Comparison of ENCODE assay signal across 11 cellular contexts in the genomic region with DNA sequence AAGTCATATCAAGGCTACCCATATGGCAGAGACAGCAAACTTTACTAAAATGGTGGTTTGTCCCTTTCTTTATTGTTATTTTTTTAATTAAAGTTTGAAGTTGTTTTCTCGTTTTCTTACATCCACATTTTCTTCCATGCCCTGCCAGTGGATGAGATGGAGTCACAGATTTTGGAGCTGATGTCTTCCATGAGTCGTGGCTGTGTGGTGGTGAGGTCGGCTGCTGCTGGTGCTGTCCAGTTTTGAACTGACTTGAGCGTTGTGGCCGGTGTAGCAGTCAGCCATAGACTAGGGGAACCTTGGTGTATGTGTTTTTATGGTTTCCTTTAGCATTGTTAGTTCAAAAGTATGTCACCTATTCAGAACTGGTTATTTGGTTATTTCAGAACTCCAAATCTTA.
A peak's percentile ranks its signal among the peaks of the same experiment; 100 is the strongest.
DNase-seq lines count a peak whose midpoint lies in the region; TF ChIP-seq lines count a peak whose summit lies in the region.
"Had no signal": no experiment of that assay in that cellular context is flagged by ENCODE, and none has a peak within 500 bp of the region (broad histone marks: within the 10 kb centered on the region; RNA-seq: fewer than 3 reads in every experiment).

No MANE protein-coding gene starts in this region.

- no peak for TF ChIP-seq CTCF in HEK293 (tag by site-specific recombination; IDR thresholded peaks at IDR 0.05)
- no peak for TF ChIP-seq CTCF in fibroblast of mammary gland (conservative IDR thresholded peaks at IDR 0.05; ENCODE audit: control insufficient read depth, insufficient read depth, low read depth, low read length)

- no peaks in the 10 kb centered on the region for H3K9me3 ChIP-seq in HEK293 (ENCODE audit: control insufficient read depth, insufficient read depth, low read depth, low read length)

- CTCF ChIA-PET in HEK293 (lab: Yijun Ruan, JAX): no interaction called here

- peak; percentile 28 for DNase-seq in AG08395 (ENCODE audit: low spot score)
- peak; percentile 41 for DNase-seq in EH (ENCODE audit: low read depth)
- DNase-seq in fibroblast of mammary gland (ENCODE audit: low read depth): peak; percentile 43
- no peak for DNase-seq in NCI-H345 treated with DMSO at 0.1 percent for 48 hours (lab: John Stamatoyannopoulos, UW; ENCODE audit: unreplicated experiment)
- DNase-seq in NK-92 (lab: John Stamatoyannopoulos, UW; ENCODE audit: unreplicated experiment): no peak
- DNase-seq in NCI-H2227 (lab: John Stamatoyannopoulos, UW; ENCODE audit: unreplicated experiment): no peak
- no peak for DNase-seq in GM03348 (ENCODE audit: low spot score)
- DNase-seq: ACHN; CD8-positive, alpha-beta T cell had no signal

- H3K4me3 ChIP-seq in HEK293 (ENCODE audit: low read depth, low read length) (no peak overlapping the region), fibroblast of mammary gland (ENCODE audit: control insufficient read depth, low read depth, low read length) (no peak overlapping the region)

- no peaks in the 10 kb centered on the region for H3K36me3 ChIP-seq in HEK293 (ENCODE audit: control insufficient read depth in 2 of 2, insufficient read depth in 1 of 2, low read length in 2 of 2)

- POLR2A ChIA-PET in HEK293 (lab: Yijun Ruan, JAX): no interaction called here

- no peak overlapping the region for H3K27ac ChIP-seq in HEK293 (ENCODE audit: extremely low read depth, low read depth, low read length)
- H3K27ac ChIP-seq: KMS-11 had no signal

- H3K4me1 ChIP-seq in HEK293 (ENCODE audit: control insufficient read depth, insufficient read depth, low read length): no peaks in the 10 kb centered on the region

TF ChIP-seq in HEK293, 187 proteins besides CTCF, POLR2A, EP300 and RAD21:
- TF ChIP-seq, protein P1, sequence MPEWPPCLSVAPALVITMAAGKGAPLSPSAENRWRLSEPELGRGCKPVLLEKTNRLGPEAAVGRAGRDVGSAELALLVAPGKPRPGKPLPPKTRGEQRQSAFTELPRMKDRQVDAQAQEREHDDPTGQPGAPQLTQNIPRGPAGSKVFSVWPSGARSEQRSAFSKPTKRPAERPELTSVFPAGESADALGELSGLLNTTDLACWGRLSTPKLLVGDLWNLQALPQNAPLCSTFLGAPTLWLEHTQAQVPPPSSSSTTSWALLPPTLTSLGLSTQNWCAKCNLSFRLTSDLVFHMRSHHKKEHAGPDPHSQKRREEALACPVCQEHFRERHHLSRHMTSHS (tag by site-specific recombination; IDR thresholded peaks at IDR 0.05): no peak
- TF ChIP-seq PRDM1 (tag by site-specific recombination; IDR thresholded peaks at IDR 0.05): no peak
- TF ChIP-seq, protein P2, sequence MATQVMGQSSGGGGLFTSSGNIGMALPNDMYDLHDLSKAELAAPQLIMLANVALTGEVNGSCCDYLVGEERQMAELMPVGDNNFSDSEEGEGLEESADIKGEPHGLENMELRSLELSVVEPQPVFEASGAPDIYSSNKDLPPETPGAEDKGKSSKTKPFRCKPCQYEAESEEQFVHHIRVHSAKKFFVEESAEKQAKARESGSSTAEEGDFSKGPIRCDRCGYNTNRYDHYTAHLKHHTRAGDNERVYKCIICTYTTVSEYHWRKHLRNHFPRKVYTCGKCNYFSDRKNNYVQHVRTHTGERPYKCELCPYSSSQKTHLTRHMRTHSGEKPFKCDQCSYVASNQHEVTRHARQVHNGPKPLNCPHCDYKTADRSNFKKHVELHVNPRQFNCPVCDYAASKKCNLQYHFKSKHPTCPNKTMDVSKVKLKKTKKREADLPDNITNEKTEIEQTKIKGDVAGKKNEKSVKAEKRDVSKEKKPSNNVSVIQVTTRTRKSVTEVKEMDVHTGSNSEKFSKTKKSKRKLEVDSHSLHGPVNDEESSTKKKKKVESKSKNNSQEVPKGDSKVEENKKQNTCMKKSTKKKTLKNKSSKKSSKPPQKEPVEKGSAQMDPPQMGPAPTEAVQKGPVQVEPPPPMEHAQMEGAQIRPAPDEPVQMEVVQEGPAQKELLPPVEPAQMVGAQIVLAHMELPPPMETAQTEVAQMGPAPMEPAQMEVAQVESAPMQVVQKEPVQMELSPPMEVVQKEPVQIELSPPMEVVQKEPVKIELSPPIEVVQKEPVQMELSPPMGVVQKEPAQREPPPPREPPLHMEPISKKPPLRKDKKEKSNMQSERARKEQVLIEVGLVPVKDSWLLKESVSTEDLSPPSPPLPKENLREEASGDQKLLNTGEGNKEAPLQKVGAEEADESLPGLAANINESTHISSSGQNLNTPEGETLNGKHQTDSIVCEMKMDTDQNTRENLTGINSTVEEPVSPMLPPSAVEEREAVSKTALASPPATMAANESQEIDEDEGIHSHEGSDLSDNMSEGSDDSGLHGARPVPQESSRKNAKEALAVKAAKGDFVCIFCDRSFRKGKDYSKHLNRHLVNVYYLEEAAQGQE (tag by site-specific recombination; IDR thresholded peaks at IDR 0.05): peak; percentile 38; the same call in 1 of the 2 replicates
- TF ChIP-seq, protein P3, sequence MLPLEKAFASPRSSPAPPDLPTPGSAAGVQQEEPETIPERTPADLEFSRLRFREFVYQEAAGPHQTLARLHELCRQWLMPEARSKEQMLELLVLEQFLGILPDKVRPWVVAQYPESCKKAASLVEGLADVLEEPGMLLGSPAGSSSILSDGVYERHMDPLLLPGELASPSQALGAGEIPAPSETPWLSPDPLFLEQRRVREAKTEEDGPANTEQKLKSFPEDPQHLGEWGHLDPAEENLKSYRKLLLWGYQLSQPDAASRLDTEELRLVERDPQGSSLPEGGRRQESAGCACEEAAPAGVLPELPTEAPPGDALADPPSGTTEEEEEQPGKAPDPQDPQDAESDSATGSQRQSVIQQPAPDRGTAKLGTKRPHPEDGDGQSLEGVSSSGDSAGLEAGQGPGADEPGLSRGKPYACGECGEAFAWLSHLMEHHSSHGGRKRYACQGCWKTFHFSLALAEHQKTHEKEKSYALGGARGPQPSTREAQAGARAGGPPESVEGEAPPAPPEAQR (tag by site-specific recombination; IDR thresholded peaks at IDR 0.05): no peak
- TF ChIP-seq, protein P4, sequence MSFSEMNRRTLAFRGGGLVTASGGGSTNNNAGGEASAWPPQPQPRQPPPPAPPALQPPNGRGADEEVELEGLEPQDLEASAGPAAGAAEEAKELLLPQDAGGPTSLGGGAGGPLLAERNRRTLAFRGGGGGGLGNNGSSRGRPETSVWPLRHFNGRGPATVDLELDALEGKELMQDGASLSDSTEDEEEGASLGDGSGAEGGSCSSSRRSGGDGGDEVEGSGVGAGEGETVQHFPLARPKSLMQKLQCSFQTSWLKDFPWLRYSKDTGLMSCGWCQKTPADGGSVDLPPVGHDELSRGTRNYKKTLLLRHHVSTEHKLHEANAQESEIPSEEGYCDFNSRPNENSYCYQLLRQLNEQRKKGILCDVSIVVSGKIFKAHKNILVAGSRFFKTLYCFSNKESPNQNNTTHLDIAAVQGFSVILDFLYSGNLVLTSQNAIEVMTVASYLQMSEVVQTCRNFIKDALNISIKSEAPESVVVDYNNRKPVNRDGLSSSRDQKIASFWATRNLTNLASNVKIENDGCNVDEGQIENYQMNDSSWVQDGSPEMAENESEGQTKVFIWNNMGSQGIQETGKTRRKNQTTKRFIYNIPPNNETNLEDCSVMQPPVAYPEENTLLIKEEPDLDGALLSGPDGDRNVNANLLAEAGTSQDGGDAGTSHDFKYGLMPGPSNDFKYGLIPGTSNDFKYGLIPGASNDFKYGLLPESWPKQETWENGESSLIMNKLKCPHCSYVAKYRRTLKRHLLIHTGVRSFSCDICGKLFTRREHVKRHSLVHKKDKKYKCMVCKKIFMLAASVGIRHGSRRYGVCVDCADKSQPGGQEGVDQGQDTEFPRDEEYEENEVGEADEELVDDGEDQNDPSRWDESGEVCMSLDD (tag by site-specific recombination; IDR thresholded peaks at IDR 0.05): no peak

Comparison
In these comparisons a context has a peak if more than half of its experiments do, and no peak if none do; other contexts are left out.
1. DNase-seq: peak in AG08395 (single experiment), EH (single experiment) and fibroblast of mammary gland (single experiment); none in NCI-H345 treated with DMSO at 0.1 percent for 48 hours (single experiment), NK-92 (single experiment), NCI-H2227 (single experiment) and GM03348 (single experiment).